ENCODE assay signal across 16 cellular contexts in genomic region chr7:66308411-66308810, GRCh38.
DNase-seq lines count a peak whose midpoint lies in the region; TF ChIP-seq lines count a peak whose summit lies in the region.
"Had no signal": no experiment of that assay in that cellular context is flagged by ENCODE, and none has a peak within 500 bp of the region (broad histone marks: within the 10 kb centered on the region; RNA-seq: fewer than 3 reads in every experiment).

No MANE protein-coding gene starts in this region.

- H3K27ac ChIP-seq in liver (ENCODE audit: low read depth in 1 of 2, low read length in 2 of 2), result peak overlapping the region; percentile 74 to 89
- no peak overlapping the region for H3K27ac ChIP-seq in tibial artery

- H3K36me3 ChIP-seq in liver (ENCODE audit: control insufficient read depth in 4 of 4, insufficient read depth in 3 of 4, low read depth in 1 of 4, low read length in 3 of 4), result no peaks in the 10 kb centered on the region
- H3K36me3 ChIP-seq in tibial artery, result no peaks in the 10 kb centered on the region

- intact Hi-C loops in tibial artery (cut with DNase I; ENCODE audit: low total_unique reads), result no loop called here

- DNase-seq in RPMI7951 (ENCODE audit: low read depth), result peak; percentile 45
- peak; percentile 72 to 88 for DNase-seq in dermis microvascular lymphatic vessel endothelial cell (ENCODE audit: low read depth in 2 of 2)
- no peak for DNase-seq in dedifferentiated amniotic fluid mesenchymal stem cell (ENCODE audit: extremely low spot score)
- DNase-seq in HK-2 (ENCODE audit: unreplicated experiment), result no peak
- DNase-seq in cerebellar nuclear complex (lab: John Stamatoyannopoulos, UW), result no peak
- no peak for DNase-seq in tibial artery
- DNase-seq: CD8-positive, alpha-beta memory T cell; DND-41; GDM1; NCI-H1092; NCI-H2081 treated with DMSO at 0.1 percent for 48 hours; NCI-H510A treated with DMSO at 0.1 percent for 48 hours; NCI-H82; SK-N-SH had no signal

- H3K27me3 ChIP-seq in liver (ENCODE audit: control insufficient read depth in 4 of 4, insufficient read depth in 4 of 4, low read length in 3 of 4), result no peaks in the 10 kb centered on the region
- no peaks in the 10 kb centered on the region for H3K27me3 ChIP-seq in tibial artery

- H3K4me3 ChIP-seq in liver (ENCODE audit: low read depth in 1 of 3, low read length in 3 of 3), result no peak overlapping the region
- H3K4me3 ChIP-seq in tibial artery, result no peak overlapping the region
- H3K4me3 ChIP-seq: GM12878 had no signal

- H3K9ac ChIP-seq in liver (ENCODE audit: low read depth in 1 of 2, low read length in 2 of 2), result no peak overlapping the region
- H3K9ac ChIP-seq: SK-N-SH had no signal

- WGBS in liver, result 96% methylated on average over 3 of the region's 3 CpGs

- no peak for TF ChIP-seq RAD21 in liver (IDR thresholded peaks at IDR 0.05)

- H3K9me3 ChIP-seq in liver (ENCODE audit: control insufficient read depth in 4 of 4, low read length in 3 of 4), result no peaks in the 10 kb centered on the region
- H3K9me3 ChIP-seq in tibial artery, result no peaks in the 10 kb centered on the region
- H3K9me3 ChIP-seq: SK-N-SH had no signal

- H3K4me1 ChIP-seq in liver (ENCODE audit: control insufficient read depth in 4 of 4, insufficient read depth in 4 of 4, low read length in 3 of 4) (peaks cover 8 to 32% (median 14%) of the 10 kb centered on the region in 4 donors), tibial artery (no peaks in the 10 kb centered on the region)

- TF ChIP-seq CTCF in liver (IDR thresholded peaks at IDR 0.05; ENCODE audit: low read depth, low read length, missing input control) (no peak), tibial artery (IDR thresholded peaks at IDR 0.05) (no peak)

TF ChIP-seq in liver, 16 proteins besides CTCF, POLR2A, EP300 and RAD21:
- TF ChIP-seq JUND (IDR thresholded peaks at IDR 0.05) (no peak), TAF1 (conservative IDR thresholded peaks at IDR 0.05) (no peak), GABPA (IDR thresholded peaks at IDR 0.05 in 1 of 2, conservative IDR thresholded peaks at IDR 0.05 in 1 of 2) (no peak), RXRA (IDR thresholded peaks at IDR 0.05) (no peak), YY1 (IDR thresholded peaks at IDR 0.05) (no peak), FOXA1 (IDR thresholded peaks at IDR 0.05) (no peak)
- TF ChIP-seq, protein P1, sequence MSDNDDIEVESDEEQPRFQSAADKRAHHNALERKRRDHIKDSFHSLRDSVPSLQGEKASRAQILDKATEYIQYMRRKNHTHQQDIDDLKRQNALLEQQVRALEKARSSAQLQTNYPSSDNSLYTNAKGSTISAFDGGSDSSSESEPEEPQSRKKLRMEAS (IDR thresholded peaks at IDR 0.05), result no peak
TF ChIP-seq in liver: peak in this region for 0.

Comparison
In these comparisons a context has a peak if more than half of its experiments do, and no peak if none do; other contexts are left out.
1. DNase-seq: peak in RPMI7951 (single experiment) and dermis microvascular lymphatic vessel endothelial cell (2 of 2); none in dedifferentiated amniotic fluid mesenchymal stem cell (single experiment), HK-2 (single experiment), cerebellar nuclear complex (0 of 2) and tibial artery (0 of 2).
2. H3K27ac ChIP-seq: peak in liver (2 of 2); none in tibial artery (0 of 2).